ENCODE assay signal across 1 cellular context in the genomic region with DNA sequence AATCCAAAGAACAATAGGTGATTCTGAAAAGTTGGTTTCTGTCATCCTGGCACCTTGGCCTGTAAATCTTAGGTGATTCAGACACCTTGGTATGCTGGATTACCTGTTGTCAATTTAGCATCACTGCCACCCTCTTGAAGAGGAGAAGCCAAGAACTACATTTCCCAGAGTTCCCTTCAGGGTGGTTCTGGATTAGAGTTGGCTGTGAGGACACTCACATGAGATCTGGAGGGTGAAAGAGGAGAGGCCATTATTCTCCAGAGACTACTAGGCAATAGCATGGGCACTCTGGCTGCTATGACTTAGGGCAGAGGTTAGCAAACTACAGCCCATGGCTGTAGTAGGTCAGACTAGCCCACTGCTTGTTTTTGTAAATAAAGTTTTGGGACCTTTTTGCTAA.
TF ChIP-seq lines count a peak whose summit lies in the region.

No MANE protein-coding gene starts in this region.

TF ChIP-seq in A549, 52 proteins besides CTCF, POLR2A, EP300 and RAD21 (continued from another document):
- TF ChIP-seq, protein P1, sequence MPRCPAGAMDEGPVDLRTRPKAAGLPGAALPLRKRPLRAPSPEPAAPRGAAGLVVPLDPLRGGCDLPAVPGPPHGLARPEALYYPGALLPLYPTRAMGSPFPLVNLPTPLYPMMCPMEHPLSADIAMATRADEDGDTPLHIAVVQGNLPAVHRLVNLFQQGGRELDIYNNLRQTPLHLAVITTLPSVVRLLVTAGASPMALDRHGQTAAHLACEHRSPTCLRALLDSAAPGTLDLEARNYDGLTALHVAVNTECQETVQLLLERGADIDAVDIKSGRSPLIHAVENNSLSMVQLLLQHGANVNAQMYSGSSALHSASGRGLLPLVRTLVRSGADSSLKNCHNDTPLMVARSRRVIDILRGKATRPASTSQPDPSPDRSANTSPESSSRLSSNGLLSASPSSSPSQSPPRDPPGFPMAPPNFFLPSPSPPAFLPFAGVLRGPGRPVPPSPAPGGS (IDR thresholded peaks at IDR 0.05): no peak
- no peak for TF ChIP-seq EHF (CRISPR knock-in tag; IDR thresholded peaks at IDR 0.05)
- TF ChIP-seq CBX2 (IDR thresholded peaks at IDR 0.05; ENCODE audit: borderline replicate concordance, low read depth): no peak
- TF ChIP-seq MAFK (IDR thresholded peaks at IDR 0.05; ENCODE audit: partially characterized antibody): no peak
- TF ChIP-seq, protein P2, sequence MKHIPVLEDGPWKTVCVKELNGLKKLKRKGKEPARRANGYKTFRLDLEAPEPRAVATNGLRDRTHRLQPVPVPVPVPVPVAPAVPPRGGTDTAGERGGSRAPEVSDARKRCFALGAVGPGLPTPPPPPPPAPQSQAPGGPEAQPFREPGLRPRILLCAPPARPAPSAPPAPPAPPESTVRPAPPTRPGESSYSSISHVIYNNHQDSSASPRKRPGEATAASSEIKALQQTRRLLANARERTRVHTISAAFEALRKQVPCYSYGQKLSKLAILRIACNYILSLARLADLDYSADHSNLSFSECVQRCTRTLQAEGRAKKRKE (CRISPR knock-in tag; IDR thresholded peaks at IDR 0.05; ENCODE audit: low read depth): no peak
- TF ChIP-seq HOXB5 (CRISPR knock-in tag; IDR thresholded peaks at IDR 0.05): no peak
- TF ChIP-seq NPAS2 (CRISPR knock-in tag; IDR thresholded peaks at IDR 0.05; ENCODE audit: borderline replicate concordance): no peak
- TF ChIP-seq, protein P3, sequence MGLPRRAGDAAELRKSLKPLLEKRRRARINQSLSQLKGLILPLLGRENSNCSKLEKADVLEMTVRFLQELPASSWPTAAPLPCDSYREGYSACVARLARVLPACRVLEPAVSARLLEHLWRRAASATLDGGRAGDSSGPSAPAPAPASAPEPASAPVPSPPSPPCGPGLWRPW (IDR thresholded peaks at IDR 0.05): no peak
- no peak for TF ChIP-seq KDM1A (IDR thresholded peaks at IDR 0.05; ENCODE audit: low read depth)
- no peak for TF ChIP-seq ZNF302 (CRISPR knock-in tag; IDR thresholded peaks at IDR 0.05)
- TF ChIP-seq, protein P4, sequence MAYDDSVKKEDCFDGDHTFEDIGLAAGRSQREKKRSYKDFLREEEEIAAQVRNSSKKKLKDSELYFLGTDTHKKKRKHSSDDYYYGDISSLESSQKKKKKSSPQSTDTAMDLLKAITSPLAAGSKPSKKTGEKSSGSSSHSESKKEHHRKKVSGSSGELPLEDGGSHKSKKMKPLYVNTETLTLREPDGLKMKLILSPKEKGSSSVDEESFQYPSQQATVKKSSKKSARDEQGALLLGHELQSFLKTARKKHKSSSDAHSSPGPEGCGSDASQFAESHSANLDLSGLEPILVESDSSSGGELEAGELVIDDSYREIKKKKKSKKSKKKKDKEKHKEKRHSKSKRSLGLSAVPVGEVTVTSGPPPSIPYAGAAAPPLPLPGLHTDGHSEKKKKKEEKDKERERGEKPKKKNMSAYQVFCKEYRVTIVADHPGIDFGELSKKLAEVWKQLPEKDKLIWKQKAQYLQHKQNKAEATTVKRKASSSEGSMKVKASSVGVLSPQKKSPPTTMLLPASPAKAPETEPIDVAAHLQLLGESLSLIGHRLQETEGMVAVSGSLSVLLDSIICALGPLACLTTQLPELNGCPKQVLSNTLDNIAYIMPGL (CRISPR knock-in tag; IDR thresholded peaks at IDR 0.05; ENCODE audit: borderline replicate concordance): no peak
